Comparison of ENCODE assay signal across 8 cellular contexts in the genomic region with DNA sequence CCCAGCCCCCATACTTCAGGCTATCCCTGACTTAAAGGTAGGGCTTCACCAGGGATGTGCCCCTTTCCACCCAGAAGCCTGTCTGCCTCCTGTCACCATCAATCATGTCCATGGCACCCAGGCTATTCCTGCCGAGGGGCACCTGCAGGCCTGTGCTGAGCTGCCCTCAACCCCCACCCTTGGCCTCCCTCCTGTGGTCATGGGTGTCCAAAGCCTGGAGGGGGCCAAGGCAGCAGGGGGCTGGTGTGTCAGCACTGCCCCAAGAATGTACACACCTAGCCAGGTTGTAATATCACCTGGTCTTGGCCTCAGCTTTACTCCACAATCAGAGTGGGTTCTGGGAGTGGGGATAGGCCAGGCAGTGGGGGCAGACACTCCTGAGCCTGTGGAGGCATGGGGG.
"Had no signal": no experiment of that assay in that cellular context is flagged by ENCODE, and none has a peak within 500 bp of the region (broad histone marks: within the 10 kb centered on the region; RNA-seq: fewer than 3 reads in every experiment).

No MANE protein-coding gene starts in this region.

- DNase-seq: GM23248, GOT3, H7, HFFc6 had no signal

- H3K36me3 Mint-ChIP-seq: IgD-negative memory B cell had no signal

- H3K27ac Mint-ChIP-seq: HFFc6, IgD-negative memory B cell had no signal

- H3K4me3 ChIP-seq: GM23248, HAP-1 had no signal

- H3K9me3 ChIP-seq: HAP-1 had no signal

- H3K9me3 Mint-ChIP-seq: HFFc6 had no signal

- H2AFZ ChIP-seq: GM23248 had no signal

- FAIRE-seq: HepG2 had no signal

- H3K27ac ChIP-seq: GM23248 had no signal

- H3K4me1 Mint-ChIP-seq: IgD-negative memory B cell had no signal

- H3K36me3 ChIP-seq: HAP-1 had no signal

- ATAC-seq: HCT116, HepG2 had no signal

- H3K9ac ChIP-seq: GM23248 had no signal

- H3K4me3 Mint-ChIP-seq: HFFc6, IgD-negative memory B cell had no signal
